18 cellular contexts compared by ENCODE assay signal in genomic region chr15:73856458-73857192, GRCh38. TPM values are rescaled to one million over a fixed set of nuclear protein-coding genes. Genes with fewer than 3 reads are reported as not detected.
DNase-seq lines count a peak whose midpoint lies in the region; ATAC-seq and TF ChIP-seq lines count a peak whose summit lies in the region.
"Had no signal": no experiment of that assay in that cellular context is flagged by ENCODE, and none has a peak within 500 bp of the region (broad histone marks: within the 10 kb centered on the region; RNA-seq: fewer than 3 reads in every experiment).

No MANE protein-coding gene starts in this region.

- no peak overlapping the region for H2AFZ ChIP-seq in H9 (ENCODE audit: low read length)
- H2AFZ ChIP-seq: hepatocyte had no signal

- whole genome bisulfite sequencing in H9 (ENCODE audit: extremely low coverage, insufficient read length, low lambda C conversion rate), result no CpG with 5 or more reads among the region's 14 CpGs
- WGBS in heart left ventricle, 4 donors, result 50 to 62% (median 53%) methylated on average over 10 to 14 of the region's 14 CpGs
- WGBS in gastroesophageal sphincter (ENCODE audit: low coverage in 1 of 2), 2 donors, result 57 to 100% methylated on average over 2 to 5 of the region's 14 CpGs

- TF ChIP-seq EP300 in gastroesophageal sphincter (IDR thresholded peaks at IDR 0.05), result no peak

- no peak overlapping the region for H3K4ac ChIP-seq in H9 (ENCODE audit: low read depth, low read length)

- intact Hi-C loops in heart left ventricle (cut with DNase I), result no loop called here

- no peaks in the 10 kb centered on the region for H3K27me3 ChIP-seq in BLaER1
- no peaks in the 10 kb centered on the region for H3K27me3 ChIP-seq in H9 (ENCODE audit: insufficient read depth, low read length)
- H3K27me3 ChIP-seq in heart left ventricle, result peaks cover 0 to 4% (median 0%) of the 10 kb centered on the region in 9 donors
- H3K27me3 ChIP-seq in gastroesophageal sphincter, result peaks cover 60% of the 10 kb centered on the region

- H3K18ac ChIP-seq in H9 (ENCODE audit: insufficient read length, low read depth, low read length), result no peak overlapping the region

- H3K79me1 ChIP-seq in H9 (ENCODE audit: insufficient read depth, low read depth, low read length, poor library complexity, severe bottlenecking), result no peaks in the 10 kb centered on the region

- no peak for TF ChIP-seq CTCF in H9 (conservative IDR thresholded peaks at IDR 0.05)
- TF ChIP-seq CTCF in heart left ventricle (IDR thresholded peaks at IDR 0.05), result no peak
- TF ChIP-seq CTCF in gastroesophageal sphincter (IDR thresholded peaks at IDR 0.05), result no peak

- H3K27ac ChIP-seq in BLaER1, result peak overlapping the region; percentile 42; the same call in 1 of the 2 replicates
- H3K27ac ChIP-seq in H9 (ENCODE audit: insufficient read length, low read depth, low read length), result no peak overlapping the region
- H3K27ac ChIP-seq in heart left ventricle, result no peak overlapping the region
- no peak overlapping the region for H3K27ac ChIP-seq in gastroesophageal sphincter
- H3K27ac ChIP-seq: hepatocyte, left lung had no signal

- no peaks in the 10 kb centered on the region for H3K36me3 ChIP-seq in BLaER1
- no peaks in the 10 kb centered on the region for H3K36me3 ChIP-seq in heart left ventricle
- H3K36me3 ChIP-seq in gastroesophageal sphincter, result no peaks in the 10 kb centered on the region
- H3K36me3 ChIP-seq: left lung had no signal

- no peak overlapping the region for H3K23ac ChIP-seq in H9 (ENCODE audit: insufficient read length, low read depth, low read length)

- H3K4me2 ChIP-seq in BLaER1 (peak overlapping the region; percentile 88), H9 (ENCODE audit: insufficient read depth, insufficient read length, low read length) (no peak overlapping the region)
- H3K4me2 ChIP-seq: hepatocyte had no signal

- H3K79me2 ChIP-seq in H9 (ENCODE audit: insufficient read depth, low read length), result no peaks in the 10 kb centered on the region
- H3K79me2 ChIP-seq: hepatocyte had no signal

- H3T11ph ChIP-seq in H9 (ENCODE audit: low read length), result no peak overlapping the region

- peaks cover 11% of the 10 kb centered on the region for H3K27me3 Mint-ChIP-seq in H9 (ENCODE audit: low read depth)

- H3K14ac ChIP-seq in H9 (ENCODE audit: insufficient read depth, low read length), result no peak overlapping the region

- peak overlapping the region in 2 of 3 experiments; percentile 48 to 87; a peak in 2 of 7 replicates for H3K27ac Mint-ChIP-seq in H9
- H3K27ac Mint-ChIP-seq in stimulated activated effector memory CD8-positive, alpha-beta T cell treated with anti-CD3 and anti-CD28 coated beads, Interleukin-12 subunit alpha, Interleukin-12 subunit beta, amount 100 ng/mL, for 72 hours, result no peak overlapping the region
- H3K27ac Mint-ChIP-seq: progenitor cell of endocrine pancreas; T-helper 1 cell treated with Interleukin-12 subunit alpha and Interleukin-12 subunit beta and Interleukin-4 antibody, amounts not matched to agents 30 μg/mL and 1 μg/mL, for 36 hours had no signal

- H3K9me3 ChIP-seq in BLaER1, result no peaks in the 10 kb centered on the region
- H3K9me3 ChIP-seq in H9 (ENCODE audit: control insufficient read depth, low read depth, low read length), result no peaks in the 10 kb centered on the region
- H3K9me3 ChIP-seq in heart left ventricle, result no peaks in the 10 kb centered on the region
- H3K9me3 ChIP-seq in gastroesophageal sphincter, result no peaks in the 10 kb centered on the region
- H3K9me3 ChIP-seq: left lung had no signal

- H3K36me3 Mint-ChIP-seq in H9 (ENCODE audit: insufficient read depth in 1 of 3, low read depth in 3 of 3), result no peaks in the 10 kb centered on the region; a peak in 2 of 7 replicates
- no peaks in the 10 kb centered on the region for H3K36me3 Mint-ChIP-seq in stimulated activated effector memory CD8-positive, alpha-beta T cell treated with anti-CD3 and anti-CD28 coated beads, Interleukin-12 subunit alpha, Interleukin-12 subunit beta, amount 100 ng/mL, for 72 hours

- no peak overlapping the region for H2BK20ac ChIP-seq in H9 (ENCODE audit: low read depth, low read length, poor library complexity, severe bottlenecking)

- no peak overlapping the region for H2BK15ac ChIP-seq in H9 (ENCODE audit: low read depth, low read length)

- no peak overlapping the region; a peak in 1 of 5 replicates for H3K4me3 Mint-ChIP-seq in H9
- no peak overlapping the region for H3K4me3 Mint-ChIP-seq in stimulated activated effector memory CD8-positive, alpha-beta T cell treated with anti-CD3 and anti-CD28 coated beads, Interleukin-12 subunit alpha, Interleukin-12 subunit beta, amount 100 ng/mL, for 72 hours
- H3K4me3 Mint-ChIP-seq: T-helper 1 cell treated with Interleukin-12 subunit alpha and Interleukin-12 subunit beta and Interleukin-4 antibody, amounts not matched to agents 30 μg/mL and 1 μg/mL, for 36 hours had no signal

- H4K5ac ChIP-seq in H9 (ENCODE audit: insufficient read length, low read depth, low read length), result no peak overlapping the region

- H3K9me3 Mint-ChIP-seq in H9, result no peaks in the 10 kb centered on the region; a peak in 1 of 5 replicates
- peaks cover 3% of the 10 kb centered on the region for H3K9me3 Mint-ChIP-seq in stimulated activated effector memory CD8-positive, alpha-beta T cell treated with anti-CD3 and anti-CD28 coated beads, Interleukin-12 subunit alpha, Interleukin-12 subunit beta, amount 100 ng/mL, for 72 hours
- H3K9me3 Mint-ChIP-seq: T-helper 1 cell treated with Interleukin-12 subunit alpha and Interleukin-12 subunit beta and Interleukin-4 antibody, amounts not matched to agents 30 μg/mL and 1 μg/mL, for 36 hours had no signal

- H3K9ac ChIP-seq in BLaER1, result no peak overlapping the region
- H3K9ac ChIP-seq in H9 (ENCODE audit: extremely low read depth, insufficient read length, low read length), result no peak overlapping the region

- peaks cover 5 to 8% of the 10 kb centered on the region in 2 experiments for H3K4me1 Mint-ChIP-seq in H9
- H3K4me1 Mint-ChIP-seq in stimulated activated effector memory CD8-positive, alpha-beta T cell treated with anti-CD3 and anti-CD28 coated beads, Interleukin-12 subunit alpha, Interleukin-12 subunit beta, amount 100 ng/mL, for 72 hours, result no peaks in the 10 kb centered on the region

- no peak overlapping the region for H4K91ac ChIP-seq in H9 (ENCODE audit: insufficient read length, low read depth, low read length)

- H3K4me3 ChIP-seq in BLaER1, result no peak overlapping the region
- H3K4me3 ChIP-seq in heart left ventricle, result no peak overlapping the region
- H3K4me3 ChIP-seq in gastroesophageal sphincter, result no peak overlapping the region
- H3K4me3 ChIP-seq: GM12878, hepatocyte, left lung had no signal

- ATAC-seq in heart left ventricle (peak; percentile 51 to 74 (median 69)), gastroesophageal sphincter (no peak), GM21737 (IDR thresholded peaks at IDR 0.05; ENCODE audit: unreplicated experiment) (no peak), GM21526 (IDR thresholded peaks at IDR 0.05; ENCODE audit: low FRiP score, unreplicated experiment) (no peak)
- no peak for ATAC-seq in stimulated activated effector memory CD8-positive, alpha-beta T cell treated with anti-CD3 and anti-CD28 coated beads, Interleukin-12 subunit alpha, Interleukin-12 subunit beta, amount 100 ng/mL, for 72 hours
- ATAC-seq: activated CD4-positive, CD25-positive, alpha-beta regulatory T cell treated with anti-CD3 and anti-CD28 coated beads, Interleukin-2, amount 50 U/mL, for 24 hours; GM12878; left lung had no signal

- no peaks in the 10 kb centered on the region for H3K23me2 ChIP-seq in H9 (ENCODE audit: insufficient read length, low read depth, low read length, poor library complexity, severe bottlenecking)

- H3K4me1 ChIP-seq in BLaER1, result peaks cover 29% of the 10 kb centered on the region
- H3K4me1 ChIP-seq in H9 (ENCODE audit: insufficient read depth, low read length), result peaks cover 3% of the 10 kb centered on the region; the same call in 1 of the 2 replicates
- H3K4me1 ChIP-seq in heart left ventricle, result peaks cover 0 to 10% (median 0%) of the 10 kb centered on the region in 12 donors
- H3K4me1 ChIP-seq in gastroesophageal sphincter, result no peaks in the 10 kb centered on the region
- H3K4me1 ChIP-seq: left lung had no signal

- H4K8ac ChIP-seq in H9 (replicated peaks; ENCODE audit: insufficient read length, low read depth, low read length), result no peak overlapping the region

- H2BK120ac ChIP-seq in H9 (ENCODE audit: low read depth, low read length, poor library complexity, severe bottlenecking), result no peak overlapping the region

- H3K56ac ChIP-seq in H9 (ENCODE audit: insufficient read length, low read depth, low read length), result no peak overlapping the region

- TF ChIP-seq POLR2A in heart left ventricle (IDR thresholded peaks at IDR 0.05) (no peak), gastroesophageal sphincter (IDR thresholded peaks at IDR 0.05) (no peak)

- no peak overlapping the region for H2AK5ac ChIP-seq in H9 (ENCODE audit: insufficient read length, low read length)

- peaks cover 32% of the 10 kb centered on the region for H4K20me1 ChIP-seq in BLaER1
- H4K20me1 ChIP-seq in H9 (ENCODE audit: control insufficient read depth, insufficient read depth, insufficient read length), result no peaks in the 10 kb centered on the region

- peak; percentile 31 for DNase-seq in H9
- DNase-seq in NCI-H345 (lab: John Stamatoyannopoulos, UW), result peak; percentile 84
- DNase-seq in heart left ventricle, result peak in 3 of 5 donors; percentile 37 to 71 (median 66)
- no peak for DNase-seq in stimulated activated effector memory CD8-positive, alpha-beta T cell treated with anti-CD3 and anti-CD28 coated beads, Interleukin-12 subunit alpha, Interleukin-12 subunit beta, amount 100 ng/mL, for 72 hours (ENCODE audit: low spot score in 2 of 2)
- DNase-seq: activated naive CD4-positive, alpha-beta T cell treated with anti-CD3 and anti-CD28 coated beads, Interleukin-2, amount 50 U/mL, for 16 hours; left lung; NCI-H226 had no signal

- no peak overlapping the region for H2BK12ac ChIP-seq in H9 (ENCODE audit: insufficient read length, low read depth, low read length)

- H2BK5ac ChIP-seq in H9 (ENCODE audit: insufficient read length, low read length), result no peak overlapping the region

RNA-seq across cellular contexts. Expression of gene TBC1D21, which starts 16.7 kb away (rescaled TPM):
- total RNA-seq in H9 (2021), result not detected in 2 replicates
- not detected for total RNA-seq in heart left ventricle
- not detected for polyA plus RNA-seq in heart left ventricle
- total RNA-seq in gastroesophageal sphincter, result not detected
- total RNA-seq: dermis microvascular lymphatic vessel endothelial cell, fibroblast of lung, GM12878, hepatocyte, left lung, progenitor cell of endocrine pancreas had no signal
- polyA plus RNA-seq: fibroblast of lung, GM12878, hepatocyte had no signal

Comparison
In these comparisons a context has a peak if more than half of its experiments do, and no peak if none do; other contexts are left out.
1. DNase-seq: peak in H9 (single experiment), NCI-H345 (single experiment) and heart left ventricle (3 of 5); none in stimulated activated effector memory CD8-positive, alpha-beta T cell treated with anti-CD3 and anti-CD28 coated beads, Interleukin-12 subunit alpha, Interleukin-12 subunit beta, amount 100 ng/mL, for 72 hours (0 of 2).
2. ATAC-seq: peak in heart left ventricle (4 of 4); none in stimulated activated effector memory CD8-positive, alpha-beta T cell treated with anti-CD3 and anti-CD28 coated beads, Interleukin-12 subunit alpha, Interleukin-12 subunit beta, amount 100 ng/mL, for 72 hours (single experiment), gastroesophageal sphincter (single experiment), GM21737 (single experiment) and GM21526 (single experiment).